Comparison of ENCODE assay signal across 8 cellular contexts in the genomic region with DNA sequence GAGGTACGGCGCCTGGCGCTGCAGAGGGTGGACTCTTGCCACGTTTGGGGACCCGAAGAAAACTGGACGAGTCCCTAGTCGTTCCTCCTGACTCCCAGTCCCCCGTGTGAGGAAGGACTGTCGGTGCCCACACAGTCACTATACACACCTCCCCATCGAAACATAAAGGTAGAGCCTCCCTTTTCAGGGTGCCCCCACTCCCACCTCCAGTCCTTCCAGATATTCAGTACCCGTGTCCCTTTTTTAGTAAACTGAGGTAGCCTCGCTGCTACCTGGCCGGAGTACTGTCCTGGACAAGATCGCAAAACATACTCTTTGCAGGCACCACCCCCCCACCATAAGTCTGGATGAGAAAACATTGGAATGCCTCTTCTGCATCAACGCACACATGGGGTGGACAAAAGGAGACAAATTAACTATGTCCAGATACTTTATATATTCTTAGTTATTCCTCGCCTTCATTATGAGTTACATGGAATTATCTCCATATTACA. TPM values are rescaled to one million over a fixed set of nuclear protein-coding genes. Genes with fewer than 3 reads are reported as not detected.
A peak's percentile ranks its signal among the peaks of the same experiment; 100 is the strongest.
DNase-seq lines count a peak whose midpoint lies in the region; ATAC-seq and TF ChIP-seq lines count a peak whose summit lies in the region.

No MANE protein-coding gene starts in this region.

- DNase-seq in SJSA1 (ENCODE audit: low read depth in 1 of 2, low spot score in 2 of 2), result no peak
- DNase-seq in fibroblast of villous mesenchyme (ENCODE audit: low read depth), result no peak
- DNase-seq in skeletal muscle cell (ENCODE audit: low read depth), result no peak
- no peak for DNase-seq in islet precursor cell
- no peak for DNase-seq in globus pallidus (ENCODE audit: low spot score)
- DNase-seq in GOT3 (lab: John Stamatoyannopoulos, UW), result no peak
- no peak for DNase-seq in HK-2 (ENCODE audit: unreplicated experiment)

- no peaks in the 10 kb centered on the region; the same call in 1 of the 2 replicates for H3K9me3 ChIP-seq in SJSA1 (replicated peaks)

- peaks cover 33% of the 10 kb centered on the region for H3K36me3 ChIP-seq in SJSA1

- H3K4me1 ChIP-seq in SJSA1 (replicated peaks), result peaks cover 31% of the 10 kb centered on the region

- peak overlapping the region; percentile 93 for H3K27ac ChIP-seq in SJSA1

- peak; percentile 0 for ATAC-seq in GM19438 (IDR thresholded peaks at IDR 0.05; ENCODE audit: low read depth, unreplicated experiment)

- H3K4me3 ChIP-seq in SJSA1 (peak overlapping the region; percentile 98), fibroblast of villous mesenchyme (ENCODE audit: low read depth, low read length) (peak overlapping the region; percentile 96), skeletal muscle cell (ENCODE audit: low read depth, low read length) (peak overlapping the region; percentile 95)

- no peak for TF ChIP-seq CTCF in fibroblast of villous mesenchyme (IDR thresholded peaks at IDR 0.05; ENCODE audit: insufficient read depth, low read depth, low read length)

- H3K27me3 ChIP-seq in SJSA1 (replicated peaks), result no peaks in the 10 kb centered on the region

RNA-seq across cellular contexts. Expression of gene KMT2D, which starts 0.6 kb away (rescaled TPM):
- 19.9 and 22.6 TPM in 2 replicates for total RNA-seq in SJSA1 (2014; rRNA removed; shearing (Covaris generic))
- 32.2 and 37.1 TPM in 2 replicates for total RNA-seq in fibroblast of villous mesenchyme

RNA-seq across cellular contexts. Expression of gene RHEBL1, which starts 8.6 kb away (rescaled TPM):
- 0.34 and 2.5 TPM in 2 replicates for total RNA-seq in SJSA1 (2014; rRNA removed; shearing (Covaris generic))
- 0.64 and 0.86 TPM in 2 replicates for total RNA-seq in fibroblast of villous mesenchyme

RNA-seq across cellular contexts. Expression of gene DHH, which starts 33.4 kb away (rescaled TPM):
- total RNA-seq in SJSA1 (2014; rRNA removed; shearing (Covaris generic)), result not detected in 2 replicates
- not detected in 2 replicates for total RNA-seq in fibroblast of villous mesenchyme

RNA-seq across cellular contexts. Expression of gene PRKAG1, which starts 42.6 kb away (rescaled TPM):
- 36.4 and 47.3 TPM in 2 replicates for total RNA-seq in SJSA1 (2014; rRNA removed; shearing (Covaris generic))
- 61.2 and 62.2 TPM in 2 replicates for total RNA-seq in fibroblast of villous mesenchyme

RNA-seq across cellular contexts. Expression of gene LMBR1L, which starts 49.4 kb away (rescaled TPM):
- total RNA-seq in SJSA1 (2014; rRNA removed; shearing (Covaris generic)), result 9.0 and 16.0 TPM in 2 replicates
- 47.9 and 71.2 TPM in 2 replicates for total RNA-seq in fibroblast of villous mesenchyme
